23 cellular contexts compared by ENCODE assay signal in genomic region chr4:39026096-39026495, GRCh38. TPM values are rescaled to one million over a fixed set of nuclear protein-coding genes. Genes with fewer than 3 reads are reported as not detected.
DNase-seq lines count a peak whose midpoint lies in the region; ATAC-seq and TF ChIP-seq lines count a peak whose summit lies in the region.
"Had no signal": no experiment of that assay in that cellular context is flagged by ENCODE, and none has a peak within 500 bp of the region (broad histone marks: within the 10 kb centered on the region; RNA-seq: fewer than 3 reads in every experiment).

No MANE protein-coding gene starts in this region.

- H3K4me1 ChIP-seq in OCI-LY7 (ENCODE audit: insufficient read depth, low read length, poor library complexity, severe bottlenecking) (peaks cover 42% of the 10 kb centered on the region), spleen (peaks cover 3 to 57% (median 34%) of the 10 kb centered on the region in 6 donors)
- H3K4me1 ChIP-seq: Caco-2 had no signal

- peaks cover 89% of the 10 kb centered on the region for H3K79me2 ChIP-seq in OCI-LY7 (ENCODE audit: insufficient read depth, low read depth, low read length)

- no peak for TF ChIP-seq POLR2A in spleen (IDR thresholded peaks at IDR 0.05)

- H3K4me3 ChIP-seq in OCI-LY7 (ENCODE audit: low read depth, low read length, poor library complexity, severe bottlenecking): no peak overlapping the region
- H3K4me3 ChIP-seq in brain microvascular endothelial cell (ENCODE audit: low read depth, low read length): no peak overlapping the region
- no peak overlapping the region for H3K4me3 ChIP-seq in spleen

- no peaks in the 10 kb centered on the region for H3K27me3 Mint-ChIP-seq in activated CD4-positive, alpha-beta T cell treated with anti-CD3 and anti-CD28 coated beads for 36 hours
- no peaks in the 10 kb centered on the region for H3K27me3 Mint-ChIP-seq in activated CD8-positive, alpha-beta T cell treated with anti-CD3 and anti-CD28 coated beads for 36 hours
- H3K27me3 Mint-ChIP-seq: activated naive CD8-positive, alpha-beta T cell; activated T-helper 17 cell treated with anti-CD3 and anti-CD28 coated beads, Interleukin-2, amount 50 U/mL, for 72 hours; progenitor cell of endocrine pancreas had no signal

- H3K27ac Mint-ChIP-seq in activated CD4-positive, alpha-beta T cell treated with anti-CD3 and anti-CD28 coated beads for 36 hours: peak overlapping the region; percentile 10
- no peak overlapping the region for H3K27ac Mint-ChIP-seq in activated CD8-positive, alpha-beta T cell treated with anti-CD3 and anti-CD28 coated beads for 36 hours
- H3K27ac Mint-ChIP-seq: activated naive CD8-positive, alpha-beta T cell; activated T-helper 17 cell treated with anti-CD3 and anti-CD28 coated beads, Interleukin-2, amount 50 U/mL, for 72 hours; progenitor cell of endocrine pancreas had no signal

- H3K4me2 ChIP-seq in OCI-LY7 (ENCODE audit: low read length): peak overlapping the region; percentile 48

- no peak overlapping the region for H2AFZ ChIP-seq in OCI-LY7 (ENCODE audit: low read length)

- no peaks in the 10 kb centered on the region for H3K27me3 ChIP-seq in brain microvascular endothelial cell (replicated peaks)
- no peaks in the 10 kb centered on the region for H3K27me3 ChIP-seq in spleen (replicated peaks in 1 of 7)

- peaks cover 26% of the 10 kb centered on the region for H3K4me1 Mint-ChIP-seq in activated CD4-positive, alpha-beta T cell treated with anti-CD3 and anti-CD28 coated beads for 36 hours
- peaks cover 29% of the 10 kb centered on the region for H3K4me1 Mint-ChIP-seq in activated CD8-positive, alpha-beta T cell treated with anti-CD3 and anti-CD28 coated beads for 36 hours (ENCODE audit: low read depth)
- H3K4me1 Mint-ChIP-seq: neural crest cell had no signal

- in situ Hi-C loops in brain microvascular endothelial cell (cut with HindIII; ENCODE audit: low pct_ligation_motif_present, low sequenced_read_pairs): no loop called here

- no peak for ATAC-seq in activated CD4-positive, alpha-beta T cell treated with anti-CD3 and anti-CD28 coated beads for 36 hours
- ATAC-seq in GM21529 (IDR thresholded peaks at IDR 0.05; ENCODE audit: unreplicated experiment): no peak
- ATAC-seq in activated CD8-positive, alpha-beta T cell treated with anti-CD3 and anti-CD28 coated beads for 36 hours: no peak
- ATAC-seq: activated T-helper 17 cell treated with anti-CD3 and anti-CD28 coated beads, Interleukin-2, amount 50 U/mL, for 72 hours had no signal

- TF ChIP-seq CTCF in OCI-LY7 (conservative IDR thresholded peaks at IDR 0.05; ENCODE audit: low read length) (no peak), brain microvascular endothelial cell (IDR thresholded peaks at IDR 0.05; ENCODE audit: low read depth, low read length, missing control alignments) (no peak), spleen (IDR thresholded peaks at IDR 0.05 in 8 of 11, conservative IDR thresholded peaks at IDR 0.05 in 3 of 11) (no peak)
- no peak for TF ChIP-seq CTCF in activated CD8-positive, alpha-beta T cell treated with anti-CD3 and anti-CD28 coated beads for 36 hours (IDR thresholded peaks at IDR 0.05)

- H3K27ac ChIP-seq in OCI-LY7 (ENCODE audit: low read depth, low read length, poor library complexity, severe bottlenecking): peak overlapping the region; percentile 93
- H3K27ac ChIP-seq in brain microvascular endothelial cell: peak overlapping the region; percentile 91
- H3K27ac ChIP-seq in spleen: peak overlapping the region in 5 of 8 donors; percentile 15 to 74 (median 62)

- peaks cover 33% of the 10 kb centered on the region for H3K36me3 ChIP-seq in OCI-LY7 (ENCODE audit: insufficient read depth, low read length)
- H3K36me3 ChIP-seq in brain microvascular endothelial cell (replicated peaks): peaks cover 12% of the 10 kb centered on the region
- peaks cover 0 to 10% (median 0%) of the 10 kb centered on the region in 6 donors for H3K36me3 ChIP-seq in spleen

- POLR2A ChIA-PET in activated CD4-positive, alpha-beta T cell treated with anti-CD3 and anti-CD28 coated beads for 36 hours (lab: Charles Lee): no interaction called here
- POLR2A ChIA-PET in OCI-LY7 (lab: Charles Lee): interaction anchor here (0.7 to 1.2 kb wide), 2 partner anchors 17 to 189 kb away, joined by 3 to 7 read pairs; no protein-coding TSS in a partner anchor
- POLR2A ChIA-PET in activated CD8-positive, alpha-beta T cell treated with anti-CD3 and anti-CD28 coated beads for 36 hours (lab: Charles Lee): interaction anchor here (0.6 kb wide), 1 partner anchor 105 kb away, joined by 4 read pairs; no protein-coding TSS in a partner anchor

- H3K9me3 ChIP-seq in OCI-LY7 (ENCODE audit: low read length): no peaks in the 10 kb centered on the region
- H3K9me3 ChIP-seq in spleen: peaks cover 0 to 6% (median 0%) of the 10 kb centered on the region in 8 donors
- H3K9me3 ChIP-seq: Caco-2 had no signal

- BruUV-seq in OCI-LY7 (replicated peaks; lab: Mats Ljungman, UMichigan): no TSS peak

- H3K36me3 Mint-ChIP-seq in activated CD4-positive, alpha-beta T cell treated with anti-CD3 and anti-CD28 coated beads for 36 hours (ENCODE audit: low read depth): peaks cover 20% of the 10 kb centered on the region
- H3K36me3 Mint-ChIP-seq in activated CD8-positive, alpha-beta T cell treated with anti-CD3 and anti-CD28 coated beads for 36 hours (ENCODE audit: low read depth): peaks cover 19% of the 10 kb centered on the region

- no peaks in the 10 kb centered on the region for H3K9me2 ChIP-seq in OCI-LY7 (ENCODE audit: insufficient read depth, low read length)

- H4K20me1 ChIP-seq in OCI-LY7 (ENCODE audit: insufficient read depth, low read length): no peaks in the 10 kb centered on the region

- H3K9me3 Mint-ChIP-seq in activated CD4-positive, alpha-beta T cell treated with anti-CD3 and anti-CD28 coated beads for 36 hours (ENCODE audit: low read depth): peaks cover 11% of the 10 kb centered on the region
- peaks cover 4% of the 10 kb centered on the region for H3K9me3 Mint-ChIP-seq in activated CD8-positive, alpha-beta T cell treated with anti-CD3 and anti-CD28 coated beads for 36 hours
- H3K9me3 Mint-ChIP-seq: neural crest cell had no signal

- intact Hi-C loops in activated CD4-positive, alpha-beta T cell treated with anti-CD3 and anti-CD28 coated beads for 36 hours (cut with DNase I, micrococcal nuclease): no loop called here
- intact Hi-C loops in OCI-LY7 (cut with micrococcal nuclease; ENCODE audit: unreplicated experiment): loop anchor here (5.0 kb wide), 1 partner anchor 1171 kb away; the partner anchor contains the start of gene RHOH
- intact Hi-C loops in spleen (cut with DNase I; ENCODE audit: low total_unique reads): no loop called here
- intact Hi-C loops in activated CD8-positive, alpha-beta T cell treated with anti-CD3 and anti-CD28 coated beads for 36 hours (cut with micrococcal nuclease): no loop called here

- CTCF ChIA-PET in activated CD4-positive, alpha-beta T cell treated with anti-CD3 and anti-CD28 coated beads for 36 hours (lab: Charles Lee): no interaction called here
- CTCF ChIA-PET in OCI-LY7 (lab: Charles Lee; ENCODE audit: unreplicated experiment): no interaction called here
- CTCF ChIA-PET in activated CD8-positive, alpha-beta T cell treated with anti-CD3 and anti-CD28 coated beads for 36 hours (lab: Charles Lee): no interaction called here

- no peak for DNase-seq in activated CD4-positive, alpha-beta T cell treated with anti-CD3 and anti-CD28 coated beads for 36 hours
- DNase-seq in activated CD4-positive, alpha-beta T cell treated with anti-CD3 and anti-CD28 coated beads, Interleukin-2, amount 50 U/mL, for 48 hours: no peak
- DNase-seq in OCI-LY7 (ENCODE audit: low spot score): no peak
- DNase-seq in brain microvascular endothelial cell: no peak
- no peak for DNase-seq in spleen
- DNase-seq in activated CD8-positive, alpha-beta T cell treated with anti-CD3 and anti-CD28 coated beads for 36 hours: no peak
- no peak for DNase-seq in D341Med (ENCODE audit: low spot score)
- DNase-seq: 8988T; activated CD4-positive, alpha-beta T cell treated with anti-CD3 and anti-CD28 coated beads, Interleukin-2, amount 50 U/mL, for 1 hour; aorta; Caco-2; central memory CD4-positive, alpha-beta T cell; glutamatergic neuron; kidney; NCI-H2081; NCI-H345; NCI-H774; T-helper 2 cell had no signal

- no peak overlapping the region for H3K4me3 Mint-ChIP-seq in activated CD4-positive, alpha-beta T cell treated with anti-CD3 and anti-CD28 coated beads for 36 hours
- H3K4me3 Mint-ChIP-seq in activated CD8-positive, alpha-beta T cell treated with anti-CD3 and anti-CD28 coated beads for 36 hours: no peak overlapping the region
- H3K4me3 Mint-ChIP-seq: activated naive CD8-positive, alpha-beta T cell; activated T-helper 17 cell treated with anti-CD3 and anti-CD28 coated beads, Interleukin-2, amount 50 U/mL, for 72 hours; neural crest cell had no signal

RNA-seq across cellular contexts. Expression of gene TMEM156, which starts 6.1 kb away (rescaled TPM):
- total RNA-seq in activated CD4-positive, alpha-beta T cell treated with anti-CD3 and anti-CD28 coated beads for 36 hours: 10 to 100 TPM; 14.3 to 15.4 TPM
- total RNA-seq in OCI-LY7 (2014; rRNA removed; shearing (Covaris generic)): 25.0 and 29.0 TPM in 2 replicates
- 29.4 and 35.7 TPM in 2 replicates for total RNA-seq in OCI-LY7 (2022)
- 10 to 100 TPM; 10.5 to 24.5 (median 15.9) TPM for total RNA-seq in spleen
- polyA plus RNA-seq in spleen: 10 to 100 TPM; 31.2 to 76.1 (median 67.2) TPM
- total RNA-seq in activated CD8-positive, alpha-beta T cell treated with anti-CD3 and anti-CD28 coated beads for 36 hours: 10 to 100 TPM; 11.7 to 12.0 TPM
- total RNA-seq: Caco-2, neural crest cell, progenitor cell of endocrine pancreas had no signal

RNA-seq across cellular contexts. Expression of gene KLHL5, which starts 35.9 kb away (rescaled TPM):
- 10 to 100 TPM; 11.6 to 14.3 TPM for total RNA-seq in activated CD4-positive, alpha-beta T cell treated with anti-CD3 and anti-CD28 coated beads for 36 hours
- total RNA-seq in OCI-LY7 (2014; rRNA removed; shearing (Covaris generic)): 34.4 and 47.5 TPM in 2 replicates
- 59.8 and 69.8 TPM in 2 replicates for total RNA-seq in OCI-LY7 (2022)
- 10 to 100 TPM; 32.1 to 46.9 (median 40.4) TPM for total RNA-seq in spleen
- polyA plus RNA-seq in spleen: 10 to 100 TPM in 1 of 3 donors, 1 to 10 TPM in 2; 7.5 to 10.2 (median 9.3) TPM
- total RNA-seq in activated CD8-positive, alpha-beta T cell treated with anti-CD3 and anti-CD28 coated beads for 36 hours: 1 to 10 TPM; 6.6 to 6.8 TPM
